In genomic region chr1:58555393-58555792, GRCh38 we compare ENCODE assay signal across 1 cellular context.
TF ChIP-seq lines count a peak whose summit lies in the region.

No MANE protein-coding gene starts in this region.

TF ChIP-seq in HepG2, 621 proteins besides CTCF, POLR2A, EP300 and RAD21:
- TF ChIP-seq ZNF781 (CRISPR knock-in tag; IDR thresholded peaks at IDR 0.05; ENCODE audit: borderline replicate concordance, not compliant biosample characterization) (no peak), DRAP1 (CRISPR knock-in tag; IDR thresholded peaks at IDR 0.05) (no peak), ZNF746 (CRISPR knock-in tag; IDR thresholded peaks at IDR 0.05) (no peak), GATA4 (IDR thresholded peaks at IDR 0.05; ENCODE audit: borderline replicate concordance, low read depth) (no peak), PATZ1 (CRISPR knock-in tag; IDR thresholded peaks at IDR 0.05) (peak; percentile 48; the same call in 1 of the 2 replicates), FOXA3 (CRISPR knock-in tag; IDR thresholded peaks at IDR 0.05) (0 out of 2 replicates have a peak, but pooled peaks have one; percentile 21), SATB2 (CRISPR knock-in tag; IDR thresholded peaks at IDR 0.05) (no peak), IRF9 (CRISPR knock-in tag; IDR thresholded peaks at IDR 0.05; ENCODE audit: borderline replicate concordance) (no peak), ARID5B (CRISPR knock-in tag; IDR thresholded peaks at IDR 0.05) (0 out of 2 replicates have a peak, but pooled peaks have one; percentile 21), KAT2B (IDR thresholded peaks at IDR 0.05; ENCODE audit: borderline replicate concordance, low read depth, low read length) (no peak), THAP7 (CRISPR knock-in tag; IDR thresholded peaks at IDR 0.05) (no peak), SUZ12 (IDR thresholded peaks at IDR 0.05; ENCODE audit: low read depth, low read length) (no peak), TRIM22 (IDR thresholded peaks at IDR 0.05) (no peak), GTF2F1 (IDR thresholded peaks at IDR 0.05; ENCODE audit: low read length) (no peak), SMAD1 (CRISPR knock-in tag; IDR thresholded peaks at IDR 0.05; ENCODE audit: borderline replicate concordance, low read depth) (no peak), BCL6 (CRISPR knock-in tag; IDR thresholded peaks at IDR 0.05) (peak; percentile 94), NFKBIZ (CRISPR knock-in tag; IDR thresholded peaks at IDR 0.05) (no peak)
